In the genomic region with DNA sequence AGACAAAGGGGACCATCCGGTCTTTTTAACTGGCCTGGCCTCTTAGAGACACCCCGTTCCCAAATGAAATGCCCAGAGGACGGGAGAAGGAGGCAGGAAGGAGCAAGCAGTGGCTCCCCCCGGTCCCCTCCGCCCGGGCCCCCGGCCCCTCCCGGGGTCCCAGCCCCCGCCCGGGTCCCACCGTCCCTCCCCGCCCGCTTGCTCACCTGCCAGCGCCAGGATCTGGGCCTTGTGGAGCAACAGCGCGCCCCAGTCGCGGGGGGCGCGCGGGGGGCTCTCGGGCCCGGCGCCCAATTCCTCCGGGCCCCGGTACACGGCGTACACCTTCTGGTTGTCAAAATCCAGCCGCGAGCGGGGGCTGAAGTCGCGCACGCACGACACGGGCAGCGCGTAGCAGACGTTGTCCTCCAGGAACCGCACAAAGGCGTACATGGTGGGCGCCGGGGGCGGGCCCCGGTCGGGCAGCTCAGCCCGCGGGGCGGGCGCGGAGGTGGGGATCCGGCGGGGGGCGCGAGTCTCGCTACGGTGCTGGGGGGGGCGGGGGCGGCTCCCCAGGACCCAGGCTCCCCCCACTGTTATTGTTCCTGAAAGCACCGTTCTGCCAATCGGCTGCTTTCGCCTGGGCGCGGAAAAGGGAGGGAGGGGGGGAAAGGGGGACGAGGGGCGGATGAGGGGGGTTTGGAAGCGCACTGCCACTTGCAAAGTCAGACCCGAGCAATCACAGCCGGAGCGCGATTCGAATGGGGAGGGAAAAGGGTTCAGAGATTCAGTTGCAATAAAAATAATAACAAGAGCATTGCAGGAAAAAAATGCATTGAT, we compare ENCODE assay signal across 8 cellular contexts. TPM values are rescaled to one million over a fixed set of nuclear protein-coding genes. Genes with fewer than 3 reads are reported as not detected.
A peak's percentile ranks its signal among the peaks of the same experiment; 100 is the strongest.
DNase-seq lines count a peak whose midpoint lies in the region; ATAC-seq lines count a peak whose summit lies in the region.

A gene with protein sequence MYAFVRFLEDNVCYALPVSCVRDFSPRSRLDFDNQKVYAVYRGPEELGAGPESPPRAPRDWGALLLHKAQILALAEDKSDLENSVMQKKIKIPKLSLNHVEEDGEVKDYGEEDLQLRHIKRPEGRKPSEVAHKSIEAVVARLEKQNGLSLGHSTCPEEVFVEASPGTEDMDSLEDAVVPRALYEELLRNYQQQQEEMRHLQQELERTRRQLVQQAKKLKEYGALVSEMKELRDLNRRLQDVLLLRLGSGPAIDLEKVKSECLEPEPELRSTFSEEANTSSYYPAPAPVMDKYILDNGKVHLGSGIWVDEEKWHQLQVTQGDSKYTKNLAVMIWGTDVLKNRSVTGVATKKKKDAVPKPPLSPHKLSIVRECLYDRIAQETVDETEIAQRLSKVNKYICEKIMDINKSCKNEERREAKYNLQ (minus strand): TSS at position 492 of the 819 bp plus-strand sequence. CDS start 60 bp downstream, at position 432.

- peaks cover 29% of the 10 kb centered on the region for H3K4me1 Mint-ChIP-seq in activated CD4-positive, alpha-beta T cell treated with anti-CD3 and anti-CD28 coated beads, Interleukin-2, amount 10 ng/mL, durations not matched to agents 24 days and 14 days

- peak within 1 kb of the TSS; percentile 80 for H3K27ac Mint-ChIP-seq in activated CD4-positive, alpha-beta T cell treated with anti-CD3 and anti-CD28 coated beads, Interleukin-2, amount 10 ng/mL, durations not matched to agents 24 days and 14 days

- DNase-seq in G401 (ENCODE audit: low spot score) (peak; percentile 30), NCI-H1694 (lab: John Stamatoyannopoulos, UW) (peak; percentile 80), mesenchymal stem cell (no peak), GM19238 (ENCODE audit: insufficient read length, low spot score) (no peak)
- DNase-seq in activated CD4-positive, alpha-beta T cell treated with anti-CD3 and anti-CD28 coated beads, Interleukin-2, amount 10 ng/mL, durations not matched to agents 24 days and 14 days, result peak; percentile 87
- DNase-seq in effector CD4-positive, alpha-beta T cell, result peak; percentile 5
- peak; percentile 5 for DNase-seq in stimulated activated CD8-positive, alpha-beta memory T cell treated with anti-CD3 and anti-CD28 coated beads, Interleukin-12 subunit alpha, Interleukin-12 subunit beta, amount 100 ng/mL, for 24 hours (ENCODE audit: extremely low read depth)

- in situ Hi-C loops in G401 (cut with HindIII; ENCODE audit: low sequenced_read_pairs), result no loop called here

- H2AK5ac ChIP-seq in mesenchymal stem cell (ENCODE audit: low read length, severe bottlenecking), result peak within 1 kb of the TSS; percentile 63

- no peak within 1 kb of the TSS for H3K23ac ChIP-seq in mesenchymal stem cell (ENCODE audit: low read length in 2 of 2)

- H3K4ac ChIP-seq in mesenchymal stem cell (ENCODE audit: low read depth in 1 of 2, low read length in 2 of 2), result no peak within 1 kb of the TSS

- H3K79me1 ChIP-seq in mesenchymal stem cell (replicated peaks; ENCODE audit: low read length, poor library complexity, severe bottlenecking), result no peaks in the 10 kb centered on the region

- peak within 1 kb of the TSS; percentile 85 for H3K4me3 Mint-ChIP-seq in activated CD4-positive, alpha-beta T cell treated with anti-CD3 and anti-CD28 coated beads, Interleukin-2, amount 10 ng/mL, durations not matched to agents 24 days and 14 days

- no peak within 1 kb of the TSS for H4K91ac ChIP-seq in mesenchymal stem cell (ENCODE audit: low read length)

- H2BK12ac ChIP-seq in mesenchymal stem cell (ENCODE audit: low read length in 2 of 2), result no peak within 1 kb of the TSS

- peak within 1 kb of the TSS; percentile 79 to 86 for H3K4me3 ChIP-seq in mesenchymal stem cell (ENCODE audit: insufficient read depth in 1 of 2, low read depth in 1 of 2, low read length in 2 of 2)

- H3K36me3 Mint-ChIP-seq in activated CD4-positive, alpha-beta T cell treated with anti-CD3 and anti-CD28 coated beads, Interleukin-2, amount 10 ng/mL, durations not matched to agents 24 days and 14 days (ENCODE audit: low read depth), result peaks cover 11% of the 10 kb centered on the region

- ATAC-seq in GM18498 (IDR thresholded peaks at IDR 0.05; ENCODE audit: unreplicated experiment), result no peak

- peak within 1 kb of the TSS; percentile 70 for H3K9ac ChIP-seq in mesenchymal stem cell (ENCODE audit: low read length)

- H3K18ac ChIP-seq in mesenchymal stem cell (ENCODE audit: low read depth in 1 of 2, low read length in 2 of 2), result no peak within 1 kb of the TSS

- H3K4me2 ChIP-seq in mesenchymal stem cell (ENCODE audit: low read length, poor library complexity, severe bottlenecking), result peak within 1 kb of the TSS; percentile 86

- H3K9me3 ChIP-seq in mesenchymal stem cell (ENCODE audit: control insufficient read depth, low read length), result no peaks in the 10 kb centered on the region

- H3K36me3 ChIP-seq in mesenchymal stem cell (ENCODE audit: control insufficient read depth in 1 of 2, insufficient read depth in 2 of 2, low read depth in 1 of 2, low read length in 2 of 2), result no peaks in the 10 kb centered on the region

- no peak within 1 kb of the TSS for H2AFZ ChIP-seq in mesenchymal stem cell (ENCODE audit: low read depth, low read length)

- peak within 1 kb of the TSS; percentile 20 for H2BK15ac ChIP-seq in mesenchymal stem cell (ENCODE audit: low read depth, poor library complexity, severe bottlenecking)

- H3K4me1 ChIP-seq in mesenchymal stem cell (ENCODE audit: control insufficient read depth, insufficient read depth, low read depth, low read length), result peaks cover 10% of the 10 kb centered on the region

- WGBS in mesenchymal stem cell, result 2% methylated on average over 63 of the region's 72 CpGs

- H3K27me3 ChIP-seq in mesenchymal stem cell (ENCODE audit: control insufficient read depth in 1 of 2, insufficient read depth in 1 of 2, low read length in 2 of 2), result peaks cover 18 to 21% of the 10 kb centered on the region in 2 experiments

- H4K8ac ChIP-seq in mesenchymal stem cell (ENCODE audit: low read length), result no peak within 1 kb of the TSS

- no peak within 1 kb of the TSS for H2BK5ac ChIP-seq in mesenchymal stem cell (ENCODE audit: low read depth, low read length, poor library complexity, severe bottlenecking)

- peaks cover 1% of the 10 kb centered on the region for H3K27me3 Mint-ChIP-seq in activated CD4-positive, alpha-beta T cell treated with anti-CD3 and anti-CD28 coated beads, Interleukin-2, amount 10 ng/mL, durations not matched to agents 24 days and 14 days

- no peaks in the 10 kb centered on the region for H3K9me3 Mint-ChIP-seq in activated CD4-positive, alpha-beta T cell treated with anti-CD3 and anti-CD28 coated beads, Interleukin-2, amount 10 ng/mL, durations not matched to agents 24 days and 14 days

- intact Hi-C loops in activated CD4-positive, alpha-beta T cell treated with anti-CD3 and anti-CD28 coated beads, Interleukin-2, amount 10 ng/mL, durations not matched to agents 24 days and 14 days (cut with micrococcal nuclease), result loop anchor here (1.0 to 5.0 kb wide), 2 partner anchors 10 to 41 kb away; no protein-coding TSS in a partner anchor

- no peak within 1 kb of the TSS for H2BK120ac ChIP-seq in mesenchymal stem cell (ENCODE audit: low read depth, low read length)

- no peak within 1 kb of the TSS for H3K14ac ChIP-seq in mesenchymal stem cell (ENCODE audit: low read length in 2 of 2)

- H3K27ac ChIP-seq in mesenchymal stem cell (ENCODE audit: low read length, poor library complexity, severe bottlenecking), result no peak within 1 kb of the TSS

RNA-seq across cellular contexts. Expression of the gene that starts here (rescaled TPM):
- not detected in 2 replicates for total RNA-seq in G401 (2014; rRNA removed; shearing (Covaris generic))
- 11.4 and 11.5 TPM in 2 replicates for total RNA-seq in activated CD4-positive, alpha-beta T cell treated with anti-CD3 and anti-CD28 coated beads, Interleukin-2, amount 10 ng/mL, durations not matched to agents 24 days and 14 days
- polyA plus RNA-seq in mesenchymal stem cell (2013, experiment 1 of 2), result 0.06 TPM
- polyA plus RNA-seq in mesenchymal stem cell (2013, experiment 2 of 2), result 0.33 TPM

Comparison
In these comparisons a context has a peak if more than half of its experiments do, and no peak if none do; other contexts are left out.
1. RNA of the gene that starts here (total RNA-seq): 11.4 to 11.5 TPM in activated CD4-positive, alpha-beta T cell treated with anti-CD3 and anti-CD28 coated beads, Interleukin-2, amount 10 ng/mL, durations not matched to agents 24 days and 14 days; not detected in G401; every median in the first group is over 10 times any median in the second.
2. Peak in DNase-seq in G401; RNA of the gene not detected or under 1 TPM.
3. DNase-seq: peak in NCI-H1694 (single experiment), activated CD4-positive, alpha-beta T cell treated with anti-CD3 and anti-CD28 coated beads, Interleukin-2, amount 10 ng/mL, durations not matched to agents 24 days and 14 days (single experiment), effector CD4-positive, alpha-beta T cell (single experiment) and stimulated activated CD8-positive, alpha-beta memory T cell treated with anti-CD3 and anti-CD28 coated beads, Interleukin-12 subunit alpha, Interleukin-12 subunit beta, amount 100 ng/mL, for 24 hours (single experiment); none in mesenchymal stem cell (single experiment) and GM19238 (single experiment).